ENCODE assay signal across 18 cellular contexts in genomic region chr5:111707624-111708165, GRCh38. TPM values are rescaled to one million over a fixed set of nuclear protein-coding genes. Genes with fewer than 3 reads are reported as not detected.
DNase-seq lines count a peak whose midpoint lies in the region; ATAC-seq, FAIRE-seq and TF ChIP-seq lines count a peak whose summit lies in the region.
"Had no signal": no experiment of that assay in that cellular context is flagged by ENCODE, and none has a peak within 500 bp of the region (broad histone marks: within the 10 kb centered on the region; RNA-seq: fewer than 3 reads in every experiment).

No MANE protein-coding gene starts in this region.

- peaks cover 8% of the 10 kb centered on the region for H3K9me3 Mint-ChIP-seq in osteocyte (ENCODE audit: unreplicated experiment)

- in situ Hi-C loops in HepG2 (cut with HindIII; ENCODE audit: extremely low pct_ligation_motif_present, low pct_unique_long_range_greater_than_20kb) (no loop called here), K562 (cut with MboI) (no loop called here)

- H3K4me1 ChIP-seq in HepG2 (ENCODE audit: insufficient read depth, low read length) (no peaks in the 10 kb centered on the region), right lobe of liver (no peaks in the 10 kb centered on the region), K562 (replicated peaks in 1 of 2; ENCODE audit: control insufficient read depth in 2 of 2, insufficient read depth in 2 of 2, low read length in 2 of 2) (no peaks in the 10 kb centered on the region)

- no peak for ATAC-seq in HepG2
- ATAC-seq in right lobe of liver: no peak
- ATAC-seq in K562: no peak
- peak; percentile 82 for ATAC-seq in esophagus mucosa
- ATAC-seq: HCT116 had no signal

- DNase-seq in HepG2 (ENCODE audit: low spot score) (no peak), right lobe of liver (no peak), K562 (ENCODE audit: extremely low read depth in 1 of 4, low spot score in 3 of 4) (no peak), renal cortical epithelial cell (ENCODE audit: low read depth) (peak; percentile 51), erythroblast (lab: John Stamatoyannopoulos, UW) (no peak), osteocyte (ENCODE audit: extremely low spot score, unreplicated experiment) (no peak), DMS53 (lab: John Stamatoyannopoulos, UW) (no peak)
- DNase-seq: 8988T; ACHN; CD4-positive, CD25-positive, alpha-beta regulatory T cell; DMS 273 treated with DMSO at 0.1 percent for 48 hours; DMS79; GM23248 had no signal

- no peak overlapping the region for H3K4me3 Mint-ChIP-seq in osteocyte (ENCODE audit: unreplicated experiment)
- H3K4me3 Mint-ChIP-seq: CD4-positive, CD25-positive, alpha-beta regulatory T cell had no signal

- H3K9ac ChIP-seq in HepG2 (ENCODE audit: insufficient read depth, low read depth, low read length) (no peak overlapping the region), K562 (ENCODE audit: insufficient read depth in 1 of 2, low read depth in 2 of 2, low read length in 2 of 2) (no peak overlapping the region)
- H3K9ac ChIP-seq: BLaER1 treated with 17β-estradiol and CSF1 and Interleukin-3, amounts not matched to agents 10 nM and 100 nM; GM23248 had no signal

- H3K4me3 ChIP-seq in HepG2 (replicated peaks in 1 of 3; ENCODE audit: insufficient read depth in 1 of 3, low read depth in 2 of 3, low read length in 3 of 3) (no peak overlapping the region), right lobe of liver (no peak overlapping the region), K562 (no peak overlapping the region)
- H3K4me3 ChIP-seq: BLaER1 treated with 17β-estradiol and CSF1 and Interleukin-3, amounts not matched to agents 10 nM and 100 nM; GM23248 had no signal

- no peaks in the 10 kb centered on the region for H3K27me3 Mint-ChIP-seq in osteocyte (ENCODE audit: unreplicated experiment)
- H3K27me3 Mint-ChIP-seq: CD4-positive, CD25-positive, alpha-beta regulatory T cell had no signal

- H2AFZ ChIP-seq in HepG2 (ENCODE audit: low read length) (no peak overlapping the region), K562 (ENCODE audit: low read depth, low read length) (no peak overlapping the region)
- H2AFZ ChIP-seq: GM23248 had no signal

- H3K79me2 ChIP-seq in HepG2 (ENCODE audit: insufficient read depth, low read length): no peaks in the 10 kb centered on the region
- no peaks in the 10 kb centered on the region for H3K79me2 ChIP-seq in K562 (ENCODE audit: control insufficient read depth, insufficient read depth, low read length)

- no peak for TF ChIP-seq EP300 in HepG2 (IDR thresholded peaks at IDR 0.05; ENCODE audit: low read depth in 2 of 2, low read length in 2 of 2)
- no peak for TF ChIP-seq EP300 in HepG2 (CRISPR knock-in tag; IDR thresholded peaks at IDR 0.05; ENCODE audit: borderline replicate concordance)
- TF ChIP-seq EP300 in K562 (IDR thresholded peaks at IDR 0.05; ENCODE audit: low read length): no peak

- no peak overlapping the region for H3K27ac ChIP-seq in HepG2 (ENCODE audit: extremely low read length, insufficient read depth, low read length)
- H3K27ac ChIP-seq in right lobe of liver: no peak overlapping the region
- H3K27ac ChIP-seq in K562 (ENCODE audit: extremely low read depth, low read depth, low read length): no peak overlapping the region
- H3K27ac ChIP-seq: BLaER1 treated with 17β-estradiol and CSF1 and Interleukin-3, amounts not matched to agents 10 nM and 100 nM; GM23248 had no signal

- TF ChIP-seq RAD21 in HepG2 (CRISPR knock-in tag; IDR thresholded peaks at IDR 0.05): no peak
- TF ChIP-seq RAD21 in K562 (CRISPR knock-in tag; conservative IDR thresholded peaks at IDR 0.05 in 1 of 2, IDR thresholded peaks at IDR 0.05 in 1 of 2): no peak

- POLR2A ChIA-PET in HepG2 (lab: Yijun Ruan, JAX) (no interaction called here), K562 (lab: Yijun Ruan, JAX) (no interaction called here)

- no peak for FAIRE-seq in HepG2 (lab: Jason Lieb, UNC)
- FAIRE-seq in K562 (lab: Jason Lieb, UNC): no peak
- FAIRE-seq: GM12891, H54 had no signal

- H3K4me2 ChIP-seq in HepG2 (ENCODE audit: low read depth, low read length) (no peak overlapping the region), K562 (ENCODE audit: insufficient read depth, low read length) (no peak overlapping the region)
- H3K4me2 ChIP-seq: BLaER1 treated with 17β-estradiol and CSF1 and Interleukin-3, amounts not matched to agents 10 nM and 100 nM had no signal

- TF ChIP-seq POLR2A in HepG2 (IDR thresholded peaks at IDR 0.05; ENCODE audit: insufficient read depth in 1 of 2, low read depth in 2 of 2, low read length in 2 of 2) (no peak), right lobe of liver (IDR thresholded peaks at IDR 0.05) (no peak), K562 (conservative IDR thresholded peaks at IDR 0.05) (no peak), erythroblast (IDR thresholded peaks at IDR 0.05; ENCODE audit: low read length) (no peak)

- H3K4me1 Mint-ChIP-seq in osteocyte (ENCODE audit: unreplicated experiment): no peaks in the 10 kb centered on the region

- BruUV-seq in HepG2 (replicated peaks; lab: Mats Ljungman, UMichigan) (no TSS peak), K562 (replicated peaks; lab: Mats Ljungman, UMichigan) (no TSS peak)

- TF ChIP-seq CTCF in HepG2 (CRISPR knock-in tag; IDR thresholded peaks at IDR 0.05): no peak
- TF ChIP-seq CTCF in right lobe of liver (IDR thresholded peaks at IDR 0.05): no peak
- no peak for TF ChIP-seq CTCF in K562 (IDR thresholded peaks at IDR 0.05 in 2 of 3, conservative IDR thresholded peaks at IDR 0.05 in 1 of 3; ENCODE audit: insufficient read depth in 2 of 3, low read depth in 1 of 3, low read length in 3 of 3)
- no peak for TF ChIP-seq CTCF in osteocyte (IDR thresholded peaks at IDR 0.05)

- H3K27ac Mint-ChIP-seq in osteocyte (ENCODE audit: unreplicated experiment): no peak overlapping the region
- H3K27ac Mint-ChIP-seq: CD4-positive, CD25-positive, alpha-beta regulatory T cell had no signal

- H3K9me3 ChIP-seq in HepG2 (ENCODE audit: low read length) (no peaks in the 10 kb centered on the region), right lobe of liver (no peaks in the 10 kb centered on the region), K562 (replicated peaks; ENCODE audit: control insufficient read depth, insufficient read depth, low read depth, low read length) (no peaks in the 10 kb centered on the region)

- peaks cover 13% of the 10 kb centered on the region for H3K36me3 Mint-ChIP-seq in osteocyte (ENCODE audit: unreplicated experiment)
- H3K36me3 Mint-ChIP-seq: CD4-positive, CD25-positive, alpha-beta regulatory T cell had no signal

- intact Hi-C loops in HepG2 (cut with micrococcal nuclease; ENCODE audit: unreplicated experiment) (no loop called here), right lobe of liver (cut with DNase I) (no loop called here), K562 (cut with micrococcal nuclease) (no loop called here)

- H3K27me3 ChIP-seq in HepG2 (ENCODE audit: control insufficient read depth in 1 of 2, insufficient read depth in 2 of 2, low read length in 2 of 2): no peaks in the 10 kb centered on the region
- no peaks in the 10 kb centered on the region for H3K27me3 ChIP-seq in right lobe of liver
- no peaks in the 10 kb centered on the region for H3K27me3 ChIP-seq in K562 (ENCODE audit: control insufficient read depth in 2 of 2, insufficient read depth in 2 of 2, low read length in 2 of 2)
- H3K27me3 ChIP-seq: BLaER1 treated with 17β-estradiol and CSF1 and Interleukin-3, amounts not matched to agents 10 nM and 100 nM had no signal

- H3K36me3 ChIP-seq in HepG2 (replicated peaks in 1 of 2; ENCODE audit: control insufficient read depth in 1 of 2, insufficient read depth in 2 of 2, low read length in 2 of 2): no peaks in the 10 kb centered on the region
- H3K36me3 ChIP-seq in right lobe of liver: no peaks in the 10 kb centered on the region
- H3K36me3 ChIP-seq in K562 (ENCODE audit: control insufficient read depth, insufficient read depth, low read length): no peaks in the 10 kb centered on the region
- H3K36me3 ChIP-seq: BLaER1 treated with 17β-estradiol and CSF1 and Interleukin-3, amounts not matched to agents 10 nM and 100 nM had no signal

- CTCF ChIA-PET in HepG2 (lab: Yijun Ruan, JAX; ENCODE audit: low intra/inter-chr PET ratio, low total read pairs) (no interaction called here), K562 (lab: Yijun Ruan, JAX; ENCODE audit: low intra/inter-chr PET ratio) (no interaction called here)

- 0% methylated on average over 1 of the region's 1 CpG for WGBS in HepG2 (ENCODE audit: low lambda C conversion rate)
- WGBS in right lobe of liver (ENCODE audit: insufficient coverage, low coverage, low lambda C conversion rate, missing lambda C conversion rate): 75% methylated on average over 1 of the region's 1 CpG
- WGBS in K562 (ENCODE audit: insufficient coverage, low coverage, missing lambda C conversion rate): 6% methylated on average over 1 of the region's 1 CpG

- no peaks in the 10 kb centered on the region for H4K20me1 ChIP-seq in HepG2 (ENCODE audit: insufficient read depth, low read length)
- H4K20me1 ChIP-seq in K562 (replicated peaks; ENCODE audit: control insufficient read depth, insufficient read depth, low read length): no peaks in the 10 kb centered on the region
- H4K20me1 ChIP-seq: BLaER1 treated with 17β-estradiol and CSF1 and Interleukin-3, amounts not matched to agents 10 nM and 100 nM had no signal

- no peaks in the 10 kb centered on the region for H3K9me1 ChIP-seq in K562 (ENCODE audit: control insufficient read depth, insufficient read depth, low read length)

RNA-seq across cellular contexts. Expression of gene NREP, which starts 49.3 kb away (rescaled TPM):
- total RNA-seq in HepG2 (2016; rRNA removed; fragmentation: Illumina TruSeq; extraction: Trizol) (40.5 and 48.5 TPM in 2 replicates), right lobe of liver (10 to 100 TPM in 1 of 6 experiments, 1 to 10 TPM in 5; 2.2 to 24.6 (median 7.7) TPM), K562 (2014; rRNA removed) (0.50 TPM in 1 of 2 replicates, not detected in the other), K562 (2014; rRNA removed; fragmentation: Illumina TruSeq; extraction: Trizol) (0.11 and 0.26 TPM in 2 replicates), K562 (2015; rRNA removed; fragmentation: Illumina TruSeq; extraction: Trizol) (0.08 and 0.18 TPM in 2 replicates), K562 (2021) (0.29 and 0.42 TPM in 2 replicates), esophagus mucosa (18.3 TPM), renal cortical epithelial cell (50.5 and 85.8 TPM in 2 replicates), osteocyte (874 and 888 TPM in 2 replicates)
- total RNA-seq in HepG2 (2016; cell fraction: cytosol; rRNA removed; fragmentation: Illumina TruSeq; extraction: Trizol; ENCODE audit: low read depth): 18.2 and 18.5 TPM in 2 replicates
- total RNA-seq in HepG2 (2016; cell fraction: insoluble cytoplasmic fraction; rRNA removed; fragmentation: Illumina TruSeq; extraction: Trizol): 44.8 and 48.2 TPM in 2 replicates
- total RNA-seq in HepG2 (2016; cell fraction: membrane; rRNA removed; fragmentation: Illumina TruSeq; extraction: Trizol): 49.5 and 57.7 TPM in 2 replicates
- 58.0 and 67.1 TPM in 2 replicates for total RNA-seq in HepG2 (2016; cell fraction: nucleus; rRNA removed; fragmentation: Illumina TruSeq; extraction: Trizol)
- polyA plus RNA-seq in HepG2 (2011; rRNA removed) (82.8 and 102 TPM in 2 replicates), K562 (2011; rRNA removed) (0.12 and 0.33 TPM in 2 replicates), K562 (2014; fragmentation: Illumina TruSeq; extraction: Trizol) (0.15 and 0.30 TPM in 2 replicates), K562 (2014; fragmentation: Nextera tagmentation; extraction: Ambion mirVana) (under 1 TPM in 1 of 2 experiments, not detected in 1; 0.08 TPM), K562 (2014; rRNA removed) (0.58 TPM in 1 of 2 replicates, not detected in the other)
- 49.1 and 88.7 TPM in 2 replicates for polyA plus RNA-seq in HepG2 (2011; cell fraction: cytosol; rRNA removed)
- 69.7 and 94.1 TPM in 2 replicates for polyA plus RNA-seq in HepG2 (2011; cell fraction: nucleus; rRNA removed)
- polyA plus RNA-seq in HepG2 (2012): 38.1 and 86.3 TPM in 2 replicates
- polyA plus RNA-seq in HepG2 (2016; cell fraction: cytosol; fragmentation: Illumina TruSeq; extraction: Trizol; ENCODE audit: low read depth): 33.5 and 45.5 TPM in 2 replicates
- polyA plus RNA-seq in HepG2 (2016; cell fraction: insoluble cytoplasmic fraction; fragmentation: Illumina TruSeq; extraction: Trizol; ENCODE audit: low read depth): 76.1 and 85.1 TPM in 2 replicates
- polyA plus RNA-seq in HepG2 (2016; cell fraction: membrane; fragmentation: Illumina TruSeq; extraction: Trizol; ENCODE audit: low read depth): 81.9 and 92.8 TPM in 2 replicates
- 58.3 and 64.9 TPM in 2 replicates for polyA plus RNA-seq in HepG2 (2016; cell fraction: nucleus; fragmentation: Illumina TruSeq; extraction: Trizol; ENCODE audit: insufficient read depth, low read depth)
- polyA minus RNA-seq in HepG2 (2011; rRNA and poly(A)+ RNA removed; ENCODE audit: low replicate concordance): 2.7 and 49.0 TPM in 2 replicates
- polyA minus RNA-seq in HepG2 (2011; cell fraction: cytosol; rRNA and poly(A)+ RNA removed): 29.4 and 31.1 TPM in 2 replicates
- 280 and 293 TPM in 2 replicates for polyA minus RNA-seq in HepG2 (2011; cell fraction: nucleus; rRNA and poly(A)+ RNA removed)
- total RNA-seq in K562 (2011; cell fraction: chromatin; rRNA removed; ENCODE audit: low replicate concordance): not detected in 2 replicates
- total RNA-seq in K562 (2011; cell fraction: nucleolus; rRNA removed): not detected in 2 replicates
- not detected in 2 replicates for total RNA-seq in K562 (2011; cell fraction: nucleoplasm; rRNA removed)
- 0.06 and 0.18 TPM in 2 replicates for polyA plus RNA-seq in K562 (2011; cell fraction: cytosol; rRNA removed)
- polyA plus RNA-seq in K562 (2011; cell fraction: nucleus; rRNA removed): 0.06 and 0.18 TPM in 2 replicates
- polyA plus RNA-seq in K562 (2012): 0.12 and 0.16 TPM in 2 replicates
- 0.18 TPM in 1 of 2 replicates, not detected in the other for polyA minus RNA-seq in K562 (2011; rRNA and poly(A)+ RNA removed)
- not detected in 2 replicates for polyA minus RNA-seq in K562 (2011; cell fraction: cytosol; rRNA and poly(A)+ RNA removed)
- 0.89 TPM in 1 of 2 replicates, not detected in the other for polyA minus RNA-seq in K562 (2011; cell fraction: nucleus; rRNA and poly(A)+ RNA removed)

Comparison
In these comparisons a context has a peak if more than half of its experiments do, and no peak if none do; other contexts are left out.
1. RNA of gene NREP, which starts 49.3 kb away (total RNA-seq): 874 to 888 TPM in osteocyte; 50.5 to 85.8 TPM in renal cortical epithelial cell, 18.2 to 67.1 TPM in HepG2, 18.3 TPM in esophagus mucosa (single experiment), 2.2 to 24.6 TPM in right lobe of liver and 0.08 to 0.50 TPM in K562; every median in the first group is over 10 times any median in the second.
2. Of the 241 proteins assayed by ChIP-seq in both HepG2 and K562: peak only in HepG2: MAFF and MAFK; only in K562: MAFG; in both: none; in neither: 238.